Comparison of ENCODE assay signal across 8 cellular contexts in genomic region chr15:50355980-50356379, GRCh38. TPM values are rescaled to one million over a fixed set of nuclear protein-coding genes. Genes with fewer than 3 reads are reported as not detected.
A peak's percentile ranks its signal among the peaks of the same experiment; 100 is the strongest.
DNase-seq lines count a peak whose midpoint lies in the region; ATAC-seq and TF ChIP-seq lines count a peak whose summit lies in the region.

No MANE protein-coding gene starts in this region.

- no peaks in the 10 kb centered on the region for H3K9me3 Mint-ChIP-seq in MCF 10A (ENCODE audit: unreplicated experiment)

- DNase-seq in MCF 10A (ENCODE audit: unreplicated experiment) = no peak
- no peak for DNase-seq in head of caudate nucleus
- no peak for DNase-seq in activated gamma-delta T cell treated with Interleukin-2 at 50 U/mL for 16 hours
- no peak for DNase-seq in activated CD8-positive, alpha-beta memory T cell treated with anti-CD3 and anti-CD28 coated beads, Interleukin-2, amount 50 U/mL, for 4 hours

- TF ChIP-seq CTCF in 22Rv1 (IDR thresholded peaks at IDR 0.05) (no peak), HEK293 (tag by site-specific recombination; IDR thresholded peaks at IDR 0.05) (no peak), MCF 10A (IDR thresholded peaks at IDR 0.05; ENCODE audit: unreplicated experiment) (no peak)

- CTCF ChIA-PET in HEK293 (lab: Yijun Ruan, JAX) (interaction anchor here (0.7 kb wide), 1 partner anchor 38 kb away, joined by 3 read pairs; no protein-coding TSS in a partner anchor), MCF 10A (lab: Yijun Ruan, JAX) (interaction anchor here (0.6 to 1.0 kb wide), 4 partner anchors 20 to 1174 kb away, joined by 3 to 5 read pairs (median 3); no protein-coding TSS in a partner anchor)

- peaks cover 76% of the 10 kb centered on the region for H3K36me3 Mint-ChIP-seq in MCF 10A (ENCODE audit: insufficient read depth, unreplicated experiment)

- H3K4me3 Mint-ChIP-seq in MCF 10A (ENCODE audit: unreplicated experiment) = peak overlapping the region; percentile 94

- H3K4me1 ChIP-seq in HEK293 (ENCODE audit: control insufficient read depth, insufficient read depth, low read length) (no peaks in the 10 kb centered on the region), mesodermal cell (ENCODE audit: control insufficient read depth, insufficient read depth, low read length, poor library complexity, severe bottlenecking) (peaks cover 9% of the 10 kb centered on the region)

- H3K9me3 ChIP-seq in HEK293 (ENCODE audit: control insufficient read depth, insufficient read depth, low read depth, low read length) (no peaks in the 10 kb centered on the region), mesodermal cell (ENCODE audit: control insufficient read depth, low read length) (no peaks in the 10 kb centered on the region)

- POLR2A ChIA-PET in HEK293 (lab: Yijun Ruan, JAX) (interaction anchor here (0.8 kb wide), 1 partner anchor 9 kb away, joined by 3 read pairs; no protein-coding TSS in a partner anchor), MCF 10A (lab: Yijun Ruan, JAX) (interaction anchor here (0.7 to 7.9 kb wide), 19 partner anchors 13 to 1478 kb away, joined by 3 to 142 read pairs (median 6); partner anchors contain the start of genes AP4E1, COPS2, DTWD1 and EID1)

- peaks cover 20% of the 10 kb centered on the region for H3K4me1 Mint-ChIP-seq in MCF 10A (ENCODE audit: insufficient read depth, unreplicated experiment)

- peak overlapping the region; percentile 98 for H3K27ac Mint-ChIP-seq in MCF 10A (ENCODE audit: low read depth, unreplicated experiment)

- intact Hi-C loops in MCF 10A (cut with micrococcal nuclease) = no loop called here
- intact Hi-C loops in head of caudate nucleus (cut with DNase I) = loop anchor here (2.0 kb wide), 1 partner anchor 69 kb away; the partner anchor contains the start of gene USP8

- WGBS in mesodermal cell (ENCODE audit: insufficient coverage in 2 of 2), 2 experiments = no CpG with 5 or more reads among the region's 2 CpGs

- no peaks in the 10 kb centered on the region for H3K27me3 Mint-ChIP-seq in MCF 10A (ENCODE audit: insufficient read depth, unreplicated experiment)

- peaks cover 9 to 29% of the 10 kb centered on the region in 2 experiments; a peak in 2 of 3 replicates for H3K36me3 ChIP-seq in HEK293 (ENCODE audit: control insufficient read depth in 2 of 2, insufficient read depth in 1 of 2, low read length in 2 of 2)
- H3K36me3 ChIP-seq in mesodermal cell (ENCODE audit: control insufficient read depth, insufficient read depth, low read length) = peaks cover 50% of the 10 kb centered on the region

- H3K4me3 ChIP-seq in HEK293 (ENCODE audit: low read depth, low read length) (peak overlapping the region; percentile 77), mesodermal cell (ENCODE audit: extremely low read depth, insufficient read depth, low read length, poor library complexity, severe bottlenecking) (peak overlapping the region; percentile 95)

- H3K27ac ChIP-seq in 22Rv1 (peak overlapping the region; percentile 95), HEK293 (ENCODE audit: extremely low read depth, low read depth, low read length) (peak overlapping the region; percentile 92; the same call in 1 of the 2 replicates), mesodermal cell (ENCODE audit: low read depth, low read length, severe bottlenecking) (peak overlapping the region; percentile 100)

- no peak for ATAC-seq in GM21390 (IDR thresholded peaks at IDR 0.05; ENCODE audit: unreplicated experiment)

- BruUV-seq in MCF 10A (replicated peaks; lab: Mats Ljungman, UMichigan) = no TSS peak

TF ChIP-seq in HEK293, 187 proteins besides CTCF, POLR2A, EP300 and RAD21:
- TF ChIP-seq ZNF19 (tag by site-specific recombination; IDR thresholded peaks at IDR 0.05; ENCODE audit: low read depth) (no peak), BCL6B (tag by site-specific recombination; IDR thresholded peaks at IDR 0.05) (no peak), ZNF366 (tag by site-specific recombination; conservative IDR thresholded peaks at IDR 0.05) (no peak), PATZ1 (tag by site-specific recombination; IDR thresholded peaks at IDR 0.05) (no peak), RBAK (tag by site-specific recombination; IDR thresholded peaks at IDR 0.05) (no peak), ZNF549 (tag by site-specific recombination; IDR thresholded peaks at IDR 0.05) (no peak), ZBTB20 (tag by site-specific recombination; IDR thresholded peaks at IDR 0.05) (no peak), ZNF426 (tag by site-specific recombination; IDR thresholded peaks at IDR 0.05) (no peak), ZNF16 (tag by site-specific recombination; IDR thresholded peaks at IDR 0.05; ENCODE audit: low read depth) (no peak)

RNA-seq across cellular contexts. Expression of gene GABPB1, which starts 1.0 kb away (rescaled TPM):
- total RNA-seq in MCF 10A (2022) = 33.4 and 38.5 TPM in 2 replicates
- polyA plus RNA-seq in mesodermal cell (2013, experiment 1 of 2) = 41.9 TPM
- 40.8 TPM for polyA plus RNA-seq in mesodermal cell (2013, experiment 2 of 2)
